In the genomic region with DNA sequence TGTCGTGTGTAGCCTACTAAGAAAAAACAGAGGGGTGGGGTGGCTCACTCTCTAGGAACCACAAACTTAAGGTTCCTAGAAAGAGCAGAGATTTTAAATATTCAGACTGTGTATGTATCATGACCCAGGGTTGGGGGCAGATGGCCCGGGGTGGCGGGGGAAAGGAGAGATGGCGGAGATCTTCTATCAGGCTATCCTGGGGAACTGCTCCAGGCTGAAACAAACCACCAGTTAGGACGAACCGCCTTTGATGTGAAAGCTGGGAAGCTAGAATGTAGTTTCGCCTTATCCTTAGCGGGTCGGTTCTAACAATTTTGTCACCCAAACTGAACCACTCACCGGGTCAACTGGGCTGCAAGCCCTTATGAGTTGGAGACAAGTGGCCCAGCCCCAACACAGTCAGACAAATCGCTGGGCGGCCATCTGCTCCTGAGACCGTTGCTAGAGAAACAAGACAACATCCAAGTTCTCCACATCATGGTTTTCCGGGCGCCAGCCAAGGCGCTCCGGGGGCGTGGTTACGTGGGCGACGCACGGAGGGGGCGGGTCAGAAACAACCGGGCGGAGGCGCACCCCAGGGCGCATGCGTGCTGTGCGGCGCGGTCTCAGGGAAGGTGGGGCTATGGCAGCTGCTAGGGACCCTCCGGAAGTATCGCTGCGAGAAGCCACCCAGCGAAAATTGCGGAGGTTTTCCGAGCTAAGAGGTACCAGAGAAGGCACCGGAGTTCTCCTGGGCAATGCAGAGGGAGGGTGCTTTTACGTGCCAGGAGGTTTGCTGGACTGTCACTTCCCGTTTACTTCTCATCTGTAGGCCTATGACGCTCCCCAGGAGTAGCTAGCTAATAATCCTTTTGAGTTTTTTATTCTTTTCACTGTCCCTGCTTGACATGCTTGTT, we compare ENCODE assay signal across 8 cellular contexts. TPM values are rescaled to one million over a fixed set of nuclear protein-coding genes. Genes with fewer than 3 reads are reported as not detected.
DNase-seq lines count a peak whose midpoint lies in the region; ATAC-seq, FAIRE-seq and TF ChIP-seq lines count a peak whose summit lies in the region.

FPGT (plus strand) TSS at position 586 of the 896 bp plus-strand sequence; CDS start at position 623, 37 bp downstream.
A gene with protein sequence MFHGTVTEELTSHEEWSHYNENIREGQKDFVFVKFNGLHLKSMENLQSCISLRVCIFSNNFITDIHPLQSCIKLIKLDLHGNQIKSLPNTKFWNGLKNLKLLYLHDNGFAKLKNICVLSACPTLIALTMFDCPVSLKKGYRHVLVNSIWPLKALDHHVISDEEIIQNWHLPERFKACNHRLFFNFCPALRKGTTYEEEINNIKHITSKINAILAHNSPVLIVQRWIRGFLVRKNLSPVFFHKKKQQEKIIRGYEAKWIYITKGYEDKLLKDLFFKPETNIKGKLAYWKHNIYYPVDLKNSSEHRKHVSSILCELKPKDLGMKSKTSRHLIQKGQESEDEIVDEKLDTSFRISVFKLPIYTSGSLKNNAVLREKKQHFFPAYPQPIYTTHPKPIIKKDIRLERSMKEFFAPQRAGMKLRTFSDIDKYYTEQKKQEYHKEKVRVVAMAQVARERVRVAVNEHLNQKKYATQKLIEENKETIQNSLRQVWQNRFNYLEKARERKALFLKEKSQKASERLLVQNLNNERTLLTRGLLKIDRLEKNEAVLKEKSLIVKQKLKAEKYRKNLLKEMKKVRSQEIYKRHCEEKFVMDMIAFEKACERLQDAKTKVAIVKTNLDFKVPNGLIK (minus strand): TSS at position 520 of the 896 bp plus-strand sequence. CDS start 14,492 bp downstream, outside the sequence.

- peak within 1 kb of the TSS; percentile 99 for H2AFZ ChIP-seq in H1 (ENCODE audit: low read length)

- H3K36me3 Mint-ChIP-seq in Caco-2 (ENCODE audit: insufficient read depth, unreplicated experiment) (peaks cover 11% of the 10 kb centered on the region), memory B cell (peaks cover 3% of the 10 kb centered on the region)
- peaks cover 2% of the 10 kb centered on the region for H3K36me3 Mint-ChIP-seq in activated CD8-positive, alpha-beta memory T cell treated with anti-CD3 and anti-CD28 coated beads, Interleukin-2, amount 10 ng/mL, durations not matched to agents 7 days and 5 days

- H3K9me3 ChIP-seq in Caco-2 (no peaks in the 10 kb centered on the region), H1 (ENCODE audit: insufficient read depth in 2 of 2, low read depth in 1 of 2, low read length in 1 of 2) (no peaks in the 10 kb centered on the region)

- peak in 1 of 2 experiments; percentile 61; a peak in 2 of 3 replicates for TF ChIP-seq POLR2A in H1 (IDR thresholded peaks at IDR 0.05; ENCODE audit: control extremely low read depth in 1 of 2, low read depth in 2 of 2, low read length in 2 of 2)

- CTCF ChIA-PET in Caco-2 (lab: Charles Lee) (no interaction called here), H1 (lab: Charles Lee; ENCODE audit: partially characterized antibody) (interaction anchor here (0.6 to 1.2 kb wide), 3 partner anchors 106 to 537 kb away, joined by 3 read pairs; no protein-coding TSS in a partner anchor)
- CTCF ChIA-PET in activated CD8-positive, alpha-beta memory T cell treated with anti-CD3 and anti-CD28 coated beads, Interleukin-2, amount 10 ng/mL, durations not matched to agents 7 days and 5 days (lab: Charles Lee): no interaction called here

- H3K36me3 ChIP-seq in Caco-2 (ENCODE audit: control insufficient read depth, insufficient read depth, low read length): no peaks in the 10 kb centered on the region
- H3K36me3 ChIP-seq in H1 (ENCODE audit: control insufficient read depth in 2 of 4, insufficient read depth in 4 of 4, low read length in 3 of 4): no peaks in the 10 kb centered on the region

- no peak within 1 kb of the TSS for H2AK5ac ChIP-seq in H1 (ENCODE audit: low read depth, low read length)

- H3K27me3 ChIP-seq in Caco-2 (replicated peaks; ENCODE audit: control insufficient read depth, insufficient read depth, low read length) (no peaks in the 10 kb centered on the region), H1 (replicated peaks in 1 of 4; ENCODE audit: control insufficient read depth in 3 of 4, extremely low read depth in 1 of 4, insufficient read depth in 3 of 4, low read length in 3 of 4) (no peaks in the 10 kb centered on the region)

- POLR2A ChIA-PET in Caco-2 (lab: Charles Lee): interaction anchor here (0.6 kb wide), 1 partner anchor 379 kb away, joined by 3 read pairs; no protein-coding TSS in a partner anchor
- POLR2A ChIA-PET in H1 (lab: Charles Lee; ENCODE audit: partially characterized antibody): no interaction called here

- H3K9me3 Mint-ChIP-seq in Caco-2 (ENCODE audit: unreplicated experiment): no peaks in the 10 kb centered on the region
- no peaks in the 10 kb centered on the region for H3K9me3 Mint-ChIP-seq in activated CD8-positive, alpha-beta memory T cell treated with anti-CD3 and anti-CD28 coated beads, Interleukin-2, amount 10 ng/mL, durations not matched to agents 7 days and 5 days (ENCODE audit: low read depth)
- no peaks in the 10 kb centered on the region for H3K9me3 Mint-ChIP-seq in memory B cell

- no peaks in the 10 kb centered on the region for H4K20me1 ChIP-seq in H1 (replicated peaks in 1 of 2; ENCODE audit: control insufficient read depth in 1 of 2, insufficient read depth in 2 of 2, low read length in 2 of 2)

- peak within 1 kb of the TSS; percentile 48 for H3K4me3 ChIP-seq in Caco-2 (ENCODE audit: low read depth, low read length)
- peak within 1 kb of the TSS; percentile 56 to 75 (median 64) for H3K4me3 ChIP-seq in H1 (ENCODE audit: extremely low read depth in 1 of 4, insufficient read depth in 2 of 4, low read depth in 3 of 4, low read length in 4 of 4)

- H2BK20ac ChIP-seq in H1 (ENCODE audit: low read length): no peak within 1 kb of the TSS

- FAIRE-seq in HTR-8/SVneo (lab: Jason Lieb, UNC) (peak; percentile 87), H1 (lab: Jason Lieb, UNC) (peak; percentile 63)

- no peak within 1 kb of the TSS for H4K5ac ChIP-seq in H1 (ENCODE audit: insufficient read length, low read depth, low read length)

- no peak for TF ChIP-seq CTCF in Caco-2 (IDR thresholded peaks at IDR 0.05; ENCODE audit: insufficient read depth in 1 of 2, low read depth in 1 of 2, low read length in 1 of 2, severe bottlenecking in 1 of 2, unreplicated experiment in 1 of 2)
- no peak for TF ChIP-seq CTCF in H1 (IDR thresholded peaks at IDR 0.05; ENCODE audit: control extremely low read depth in 1 of 3, insufficient read depth in 1 of 3, low read depth in 1 of 3, low read length in 3 of 3)

- no peak within 1 kb of the TSS for H4K91ac ChIP-seq in H1 (replicated peaks; ENCODE audit: insufficient read length, low read length)

- H2BK5ac ChIP-seq in H1 (ENCODE audit: low read depth, low read length): no peak within 1 kb of the TSS

- H3K4me1 ChIP-seq in Caco-2: no peaks in the 10 kb centered on the region
- no peaks in the 10 kb centered on the region for H3K4me1 ChIP-seq in H1 (replicated peaks in 1 of 4; ENCODE audit: control insufficient read depth in 3 of 4, insufficient read depth in 4 of 4, low read length in 3 of 4)

- H3K23me2 ChIP-seq in H1 (ENCODE audit: low read depth, low read length): peaks cover 3% of the 10 kb centered on the region; the same call in 1 of the 2 replicates

- H3K4ac ChIP-seq in H1 (replicated peaks; ENCODE audit: insufficient read length, low read depth, low read length): no peak within 1 kb of the TSS

- H3K9ac ChIP-seq in H1 (replicated peaks in 1 of 4; ENCODE audit: extremely low read depth in 1 of 4, low read depth in 3 of 4, low read length in 3 of 4): peak within 1 kb of the TSS in 3 of 4 experiments; percentile 31 to 48 (median 45); a peak in 4 of 7 replicates

- H3K79me1 ChIP-seq in H1 (ENCODE audit: low read depth, low read length): no peaks in the 10 kb centered on the region

- H4K8ac ChIP-seq in H1 (ENCODE audit: extremely low read depth, insufficient read depth, low read length): peak within 1 kb of the TSS; percentile 90; the same call in 1 of the 2 replicates

- 20% methylated on average over 41 of the region's 41 CpGs; no CpG with 5 or more reads in 1 of the 2 experiments for WGBS in H1 (ENCODE audit: extremely low coverage in 1 of 2, insufficient coverage in 1 of 2, insufficient read length in 1 of 2, insufficient replicate concordance in 2 of 2, low coverage in 1 of 2, low lambda C conversion rate in 2 of 2, missing lambda C conversion rate in 1 of 2), 2 experiments

- H3K27me3 Mint-ChIP-seq in Caco-2 (ENCODE audit: insufficient read depth, unreplicated experiment): no peaks in the 10 kb centered on the region
- H3K27me3 Mint-ChIP-seq in activated CD8-positive, alpha-beta memory T cell treated with anti-CD3 and anti-CD28 coated beads, Interleukin-2, amount 10 ng/mL, durations not matched to agents 7 days and 5 days: no peaks in the 10 kb centered on the region
- H3K27me3 Mint-ChIP-seq in memory B cell: no peaks in the 10 kb centered on the region

- H3K56ac ChIP-seq in H1 (replicated peaks; ENCODE audit: insufficient read length, low read depth, low read length): no peak within 1 kb of the TSS

- peak in 1 of 2 experiments; percentile 26; a peak in 1 of 3 replicates for TF ChIP-seq EP300 in H1 (IDR thresholded peaks at IDR 0.05; ENCODE audit: borderline replicate concordance in 1 of 2, low read depth in 2 of 2, low read length in 2 of 2)

- H3K14ac ChIP-seq in H1 (ENCODE audit: insufficient read length): no peak within 1 kb of the TSS

- no TSS peak for BruUV-seq in Caco-2 (replicated peaks; lab: Mats Ljungman, UMichigan)

- no peak within 1 kb of the TSS for H2BK12ac ChIP-seq in H1 (ENCODE audit: low read depth, low read length)

- H2BK120ac ChIP-seq in H1 (replicated peaks; ENCODE audit: low read depth, low read length): no peak within 1 kb of the TSS

- TF ChIP-seq RAD21 in H1 (IDR thresholded peaks at IDR 0.05 in 1 of 2, conservative IDR thresholded peaks at IDR 0.05 in 1 of 2; ENCODE audit: low read depth in 2 of 2, low read length in 2 of 2): no peak

- no peaks in the 10 kb centered on the region for H3K79me2 ChIP-seq in H1 (ENCODE audit: control insufficient read depth in 1 of 2, insufficient read depth in 2 of 2, low read length in 2 of 2)

- H3K27ac Mint-ChIP-seq in Caco-2 (ENCODE audit: unreplicated experiment) (peak within 1 kb of the TSS; percentile 94), memory B cell (peak within 1 kb of the TSS; percentile 95)
- H3K27ac Mint-ChIP-seq in activated CD8-positive, alpha-beta memory T cell treated with anti-CD3 and anti-CD28 coated beads, Interleukin-2, amount 10 ng/mL, durations not matched to agents 7 days and 5 days: peak within 1 kb of the TSS; percentile 82

- no peaks in the 10 kb centered on the region for H3K4me1 Mint-ChIP-seq in Caco-2 (ENCODE audit: low read depth, unreplicated experiment)
- peaks cover 18% of the 10 kb centered on the region for H3K4me1 Mint-ChIP-seq in activated CD8-positive, alpha-beta memory T cell treated with anti-CD3 and anti-CD28 coated beads, Interleukin-2, amount 10 ng/mL, durations not matched to agents 7 days and 5 days
- peaks cover 8% of the 10 kb centered on the region for H3K4me1 Mint-ChIP-seq in memory B cell

- no peak within 1 kb of the TSS for H2BK15ac ChIP-seq in H1 (ENCODE audit: low read length)

- intact Hi-C loops in Caco-2 (cut with micrococcal nuclease; ENCODE audit: unreplicated experiment): loop anchor here (5.0 kb wide), 1 partner anchor 534 kb away; the partner anchor contains the start of genes CRYZ and TYW3

- H3K4me2 ChIP-seq in H1 (ENCODE audit: insufficient read depth in 1 of 2, low read depth in 2 of 2, low read length in 2 of 2): peak within 1 kb of the TSS; percentile 65 to 75

- H3K27ac ChIP-seq in H1 (ENCODE audit: low read depth, low read length): 0 out of 2 replicates have a peak within 1 kb of the TSS, but pooled peaks have one; percentile 48

- ATAC-seq in GM21381 (IDR thresholded peaks at IDR 0.05; ENCODE audit: unreplicated experiment): peak; percentile 94
- ATAC-seq in activated CD8-positive, alpha-beta memory T cell treated with anti-CD3 and anti-CD28 coated beads, Interleukin-2, amount 10 ng/mL, durations not matched to agents 7 days and 5 days: peak; percentile 97
- peak; percentile 94 for ATAC-seq in memory B cell (ENCODE audit: low read depth)

- DNase-seq in Caco-2 (peak; percentile 87 to 91), HTR-8/SVneo (ENCODE audit: insufficient read length, low spot score) (peak; percentile 81), NOMO-1 treated with DMSO at 0.1 percent for 48 hours (lab: John Stamatoyannopoulos, UW; ENCODE audit: unreplicated experiment) (peak; percentile 86), H1 (ENCODE audit: low read depth in 1 of 2, low spot score in 2 of 2) (peak; percentile 87 to 98), memory B cell (ENCODE audit: low spot score in 2 of 2) (peak; percentile 90 to 93)
- DNase-seq in activated CD8-positive, alpha-beta memory T cell treated with anti-CD3 and anti-CD28 coated beads, Interleukin-2, amount 10 ng/mL, durations not matched to agents 7 days and 5 days: peak; percentile 97
- peak; percentile 92 for DNase-seq in stimulated activated CD8-positive, alpha-beta memory T cell treated with anti-CD3 and anti-CD28 coated beads, Interleukin-12 subunit alpha, Interleukin-12 subunit beta, amount 100 ng/mL, for 1 hour (ENCODE audit: low read depth)

- peak within 1 kb of the TSS; percentile 56 for H3K18ac ChIP-seq in H1 (ENCODE audit: extremely low read depth, low read length)

- no peak within 1 kb of the TSS for H3K23ac ChIP-seq in H1 (ENCODE audit: insufficient read length)

- H3K4me3 Mint-ChIP-seq in Caco-2 (ENCODE audit: unreplicated experiment) (peak within 1 kb of the TSS; percentile 82), memory B cell (peak within 1 kb of the TSS; percentile 98)
- peak within 1 kb of the TSS; percentile 79 for H3K4me3 Mint-ChIP-seq in activated CD8-positive, alpha-beta memory T cell treated with anti-CD3 and anti-CD28 coated beads, Interleukin-2, amount 10 ng/mL, durations not matched to agents 7 days and 5 days

RNA-seq across cellular contexts. Expression of gene FPGT, which starts in this region (rescaled TPM):
- 5.7 and 7.3 TPM in 2 replicates for total RNA-seq in Caco-2 (2022)
- total RNA-seq in activated CD8-positive, alpha-beta memory T cell treated with anti-CD3 and anti-CD28 coated beads, Interleukin-2, amount 10 ng/mL, durations not matched to agents 7 days and 5 days: 10 to 100 TPM in 1 of 2 experiments, 1 to 10 TPM in 1; 8.5 to 10.0 TPM
- 3.8 and 4.1 TPM in 2 replicates for total RNA-seq in H1 (2021; fragmentation: NEBNext Ultra II Directional; extraction: Animal tissue kit (Norgen Biotek cat#: 25700))
- polyA plus RNA-seq in H1 (2011; rRNA removed): 0.80 and 1.3 TPM in 2 replicates
- 1.9 TPM for polyA plus RNA-seq in H1 (2011; cell fraction: cytosol; rRNA removed)
- 0.27 TPM for polyA plus RNA-seq in H1 (2011; cell fraction: nucleus; rRNA removed)
- polyA plus RNA-seq in H1 (2012, experiment 1 of 2): 2.1 to 3.1 TPM (median 2.5 TPM) in 4 replicates
- polyA plus RNA-seq in H1 (2012, experiment 2 of 2): 1.1 TPM
- 1.7 TPM for polyA plus RNA-seq in H1 (2013, experiment 1 of 2)
- polyA plus RNA-seq in H1 (2013, experiment 2 of 2): 1.8 TPM
- 1.5 and 3.5 TPM in 2 replicates for polyA minus RNA-seq in H1 (2011; rRNA and poly(A)+ RNA removed)
- 4.1 TPM for polyA minus RNA-seq in H1 (2011; cell fraction: cytosol; rRNA and poly(A)+ RNA removed)
- polyA minus RNA-seq in H1 (2011; cell fraction: nucleus; rRNA and poly(A)+ RNA removed): 2.7 TPM

RNA-seq across cellular contexts. Expression of the second gene that starts in this region (rescaled TPM):
- total RNA-seq in Caco-2 (2022): 0.16 and 0.23 TPM in 2 replicates
- total RNA-seq in activated CD8-positive, alpha-beta memory T cell treated with anti-CD3 and anti-CD28 coated beads, Interleukin-2, amount 10 ng/mL, durations not matched to agents 7 days and 5 days: 1 to 10 TPM; 1.4 to 1.6 TPM
- 0.19 and 0.65 TPM in 2 replicates for total RNA-seq in H1 (2021; fragmentation: NEBNext Ultra II Directional; extraction: Animal tissue kit (Norgen Biotek cat#: 25700))
- 0.08 and 0.09 TPM in 2 replicates for polyA plus RNA-seq in H1 (2011; rRNA removed)
- 0.26 TPM for polyA plus RNA-seq in H1 (2011; cell fraction: cytosol; rRNA removed)
- polyA plus RNA-seq in H1 (2011; cell fraction: nucleus; rRNA removed): 0.06 TPM
- 0.17 to 0.60 TPM (median 0.41 TPM) in 3 of 4 replicates, not detected in the other for polyA plus RNA-seq in H1 (2012, experiment 1 of 2)
- polyA plus RNA-seq in H1 (2012, experiment 2 of 2): 0.20 TPM
- 0.36 TPM for polyA plus RNA-seq in H1 (2013, experiment 1 of 2)
- 0.50 TPM for polyA plus RNA-seq in H1 (2013, experiment 2 of 2)
- 0.32 TPM in 1 of 2 replicates, not detected in the other for polyA minus RNA-seq in H1 (2011; rRNA and poly(A)+ RNA removed)
- not detected for polyA minus RNA-seq in H1 (2011; cell fraction: cytosol; rRNA and poly(A)+ RNA removed)
- 1.9 TPM for polyA minus RNA-seq in H1 (2011; cell fraction: nucleus; rRNA and poly(A)+ RNA removed)

Comparison
In these comparisons a context has a peak if more than half of its experiments do, and no peak if none do; other contexts are left out.
1. Peak in every context shown above with its lines: DNase-seq, ATAC-seq, H3K4me3 ChIP-seq and H3K27ac ChIP-seq.